In genomic region chr2:45038861-45039260, GRCh38 we compare ENCODE assay signal across 1 cellular context. TPM values are rescaled to one million over a fixed set of nuclear protein-coding genes. Genes with fewer than 3 reads are reported as not detected.
"Had no signal": no experiment of that assay in that cellular context is flagged by ENCODE, and none has a peak within 500 bp of the region (broad histone marks: within the 10 kb centered on the region; RNA-seq: fewer than 3 reads in every experiment).

No MANE protein-coding gene starts in this region.

RNA-seq across cellular contexts. Expression of gene SIX2, which starts 29.6 kb away (rescaled TPM):
- total RNA-seq: upper lobe of right lung had no signal
